29 cellular contexts compared by ENCODE assay signal in the genomic region with DNA sequence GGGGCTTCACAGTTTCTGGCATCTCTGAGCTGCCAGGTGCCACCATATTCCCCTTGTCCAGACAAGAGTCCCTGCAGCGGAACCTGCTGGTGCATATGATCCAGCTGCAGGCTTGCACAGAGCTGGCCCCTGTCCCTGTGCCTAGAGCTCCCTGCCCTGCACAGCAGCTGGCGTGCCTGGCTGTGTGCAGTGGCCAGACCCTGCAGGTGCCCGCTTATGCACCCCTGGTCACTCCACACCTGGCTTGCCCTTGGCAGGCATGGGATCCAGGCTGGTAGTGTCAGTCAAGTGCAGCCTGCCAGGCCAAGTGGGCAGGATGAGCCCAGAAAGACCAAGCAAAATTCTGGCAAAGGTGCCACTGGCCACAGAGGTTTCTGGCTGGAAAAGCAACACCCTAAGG.
"Had no signal": no experiment of that assay in that cellular context is flagged by ENCODE, and none has a peak within 500 bp of the region (broad histone marks: within the 10 kb centered on the region; RNA-seq: fewer than 3 reads in every experiment).

No MANE protein-coding gene starts in this region.

- H3K27ac ChIP-seq: adrenal gland, body of pancreas, epithelial cell of prostate, esophagus squamous epithelium, gastroesophageal sphincter had no signal

- H3K4me1 Mint-ChIP-seq: activated CD4-positive, alpha-beta T cell treated with anti-CD3 and anti-CD28 coated beads for 36 hours; activated CD4-positive, alpha-beta T cell treated with anti-CD3 and anti-CD28 coated beads, Interleukin-2, amount 10 ng/mL, durations not matched to agents 24 days and 14 days; activated naive CD4-positive, alpha-beta T cell treated with anti-CD3 and anti-CD28 coated beads, Interleukin-2, amount 50 U/mL, for 24 hours; activated naive CD8-positive, alpha-beta T cell treated with anti-CD3 and anti-CD28 coated beads for 36 hours; activated naive CD8-positive, alpha-beta T cell treated with anti-CD3 and anti-CD28 coated beads, Interleukin-2, amount 50 U/mL, for 24 hours had no signal

- H3K27me3 ChIP-seq: adrenal gland, body of pancreas, esophagus squamous epithelium, gastroesophageal sphincter had no signal

- ATAC-seq: activated CD4-positive, alpha-beta T cell treated with anti-CD3 and anti-CD28 coated beads for 36 hours; activated CD8-positive, alpha-beta T cell treated with anti-CD3 and anti-CD28 coated beads for 36 hours; activated naive CD8-positive, alpha-beta T cell treated with anti-CD3 and anti-CD28 coated beads, Interleukin-2, amount 50 U/mL, for 24 hours; body of pancreas; effector memory CD8-positive, alpha-beta T cell; gastroesophageal sphincter had no signal

- H3K27ac Mint-ChIP-seq: activated CD4-positive, alpha-beta T cell treated with anti-CD3 and anti-CD28 coated beads for 36 hours; activated CD4-positive, alpha-beta T cell treated with anti-CD3 and anti-CD28 coated beads, Interleukin-2, amount 10 ng/mL, durations not matched to agents 24 days and 14 days; activated CD8-positive, alpha-beta T cell treated with anti-CD3 and anti-CD28 coated beads for 36 hours; activated naive CD4-positive, alpha-beta T cell treated with anti-CD3 and anti-CD28 coated beads for 36 hours; activated naive CD4-positive, alpha-beta T cell treated with anti-CD3 and anti-CD28 coated beads, Interleukin-2, amount 50 U/mL, for 24 hours; activated naive CD8-positive, alpha-beta T cell treated with anti-CD3 and anti-CD28 coated beads for 36 hours; activated naive CD8-positive, alpha-beta T cell treated with anti-CD3 and anti-CD28 coated beads, Interleukin-2, amount 50 U/mL, for 24 hours; activated T-helper 1 cell treated with anti-CD3 and anti-CD28 coated beads, Interleukin-12 subunit alpha, Interleukin-12 subunit beta, Interleukin-2, Interleukin-4 antibody, amounts not matched to agents 30 ng/mL and 10 ng/mL and 1 ng/mL, durations not matched to agents 14 hours and 24 hours and 36 hours; activated T-helper 2 cell treated with anti-CD3 and anti-CD28 coated beads, Interferon-gamma antibody, Interleukin-2, Interleukin-4, amounts not matched to agents 10 μg/mL and 5 μg/mL and 100 μg/mL, durations not matched to agents 14 hours and 24 hours and 36 hours; effector memory CD8-positive, alpha-beta T cell had no signal

- H3K9me3 Mint-ChIP-seq: activated CD4-positive, alpha-beta T cell treated with anti-CD3 and anti-CD28 coated beads, Interleukin-2, amount 10 ng/mL, durations not matched to agents 24 days and 14 days; activated CD8-positive, alpha-beta T cell treated with anti-CD3 and anti-CD28 coated beads for 36 hours; activated naive CD4-positive, alpha-beta T cell treated with anti-CD3 and anti-CD28 coated beads for 36 hours; activated naive CD4-positive, alpha-beta T cell treated with anti-CD3 and anti-CD28 coated beads, Interleukin-2, amount 50 U/mL, for 24 hours; activated naive CD8-positive, alpha-beta T cell treated with anti-CD3 and anti-CD28 coated beads, Interleukin-2, amount 50 U/mL, for 24 hours; activated T-helper 1 cell treated with anti-CD3 and anti-CD28 coated beads, Interleukin-12 subunit alpha, Interleukin-12 subunit beta, Interleukin-2, Interleukin-4 antibody, amounts not matched to agents 30 ng/mL and 10 ng/mL and 1 ng/mL, durations not matched to agents 14 hours and 24 hours and 36 hours; activated T-helper 2 cell treated with anti-CD3 and anti-CD28 coated beads, Interferon-gamma antibody, Interleukin-2, Interleukin-4, amounts not matched to agents 10 μg/mL and 5 μg/mL and 100 μg/mL, durations not matched to agents 14 hours and 24 hours and 36 hours; effector memory CD8-positive, alpha-beta T cell had no signal

- H3K27me3 Mint-ChIP-seq: activated CD4-positive, alpha-beta T cell treated with anti-CD3 and anti-CD28 coated beads for 36 hours; activated CD4-positive, alpha-beta T cell treated with anti-CD3 and anti-CD28 coated beads, Interleukin-2, amount 10 ng/mL, durations not matched to agents 24 days and 14 days; activated CD8-positive, alpha-beta T cell treated with anti-CD3 and anti-CD28 coated beads for 36 hours; activated naive CD4-positive, alpha-beta T cell treated with anti-CD3 and anti-CD28 coated beads, Interleukin-2, amount 50 U/mL, for 24 hours; activated naive CD8-positive, alpha-beta T cell treated with anti-CD3 and anti-CD28 coated beads for 36 hours; activated naive CD8-positive, alpha-beta T cell treated with anti-CD3 and anti-CD28 coated beads, Interleukin-2, amount 50 U/mL, for 24 hours; effector memory CD8-positive, alpha-beta T cell had no signal

- H3K4me3 ChIP-seq: adrenal gland, body of pancreas, esophagus squamous epithelium, gastroesophageal sphincter had no signal

- H3K9me3 ChIP-seq: adrenal gland, body of pancreas, esophagus squamous epithelium, gastroesophageal sphincter had no signal

- H3K4me1 ChIP-seq: adrenal gland, body of pancreas, esophagus squamous epithelium, gastroesophageal sphincter had no signal

- H3K4me3 Mint-ChIP-seq: activated CD4-positive, alpha-beta T cell treated with anti-CD3 and anti-CD28 coated beads for 36 hours; activated CD4-positive, alpha-beta T cell treated with anti-CD3 and anti-CD28 coated beads, Interleukin-2, amount 10 ng/mL, durations not matched to agents 24 days and 14 days; activated CD8-positive, alpha-beta T cell treated with anti-CD3 and anti-CD28 coated beads for 36 hours; activated naive CD4-positive, alpha-beta T cell treated with anti-CD3 and anti-CD28 coated beads for 36 hours; activated naive CD4-positive, alpha-beta T cell treated with anti-CD3 and anti-CD28 coated beads, Interleukin-2, amount 50 U/mL, for 24 hours; activated naive CD8-positive, alpha-beta T cell treated with anti-CD3 and anti-CD28 coated beads for 36 hours; activated naive CD8-positive, alpha-beta T cell treated with anti-CD3 and anti-CD28 coated beads, Interleukin-2, amount 50 U/mL, for 24 hours; activated T-helper 1 cell treated with anti-CD3 and anti-CD28 coated beads, Interleukin-12 subunit alpha, Interleukin-12 subunit beta, Interleukin-2, Interleukin-4 antibody, amounts not matched to agents 30 ng/mL and 10 ng/mL and 1 ng/mL, durations not matched to agents 14 hours and 24 hours and 36 hours; effector memory CD8-positive, alpha-beta T cell had no signal

- DNase-seq: activated CD4-positive, alpha-beta T cell treated with anti-CD3 and anti-CD28 coated beads for 36 hours; activated CD4-positive, alpha-beta T cell treated with anti-CD3 and anti-CD28 coated beads, Interleukin-2, amount 10 ng/mL, durations not matched to agents 24 days and 14 days; activated CD4-positive, alpha-beta T cell treated with anti-CD3 and anti-CD28 coated beads, Interleukin-2, amount 50 U/mL, for 4 hours; activated CD4-positive, CD25-positive, alpha-beta regulatory T cell; activated CD4-positive, CD25-positive, alpha-beta regulatory T cell treated with anti-CD3 and anti-CD28 coated beads, Interleukin-2, amount 50 U/mL, for 72 hours; activated CD8-positive, alpha-beta memory T cell treated with anti-CD3 and anti-CD28 coated beads for 24 hours; activated CD8-positive, alpha-beta T cell treated with anti-CD3 and anti-CD28 coated beads for 36 hours; activated effector memory CD4-positive, alpha-beta T cell treated with anti-CD3 and anti-CD28 coated beads, Interleukin-2, amount 50 U/mL, for 16 hours; activated naive CD4-positive, alpha-beta T cell treated with anti-CD3 and anti-CD28 coated beads for 36 hours; activated naive CD8-positive, alpha-beta T cell treated with anti-CD3 and anti-CD28 coated beads for 36 hours; activated naive CD8-positive, alpha-beta T cell treated with anti-CD3 and anti-CD28 coated beads, Interleukin-2, amount 50 U/mL, for 24 hours; activated T-cell treated with anti-CD3 and anti-CD28 coated beads, Interleukin-2, amount 50 U/mL, for 48 hours; adrenal gland; amygdala; aorta; body of pancreas; caudate nucleus; cortex of kidney; dermis blood vessel endothelial cell; effector CD4-positive, alpha-beta T cell; effector memory CD8-positive, alpha-beta T cell; esophagus squamous epithelium; foreskin melanocyte; T-helper 2 cell had no signal
